In the genomic region with DNA sequence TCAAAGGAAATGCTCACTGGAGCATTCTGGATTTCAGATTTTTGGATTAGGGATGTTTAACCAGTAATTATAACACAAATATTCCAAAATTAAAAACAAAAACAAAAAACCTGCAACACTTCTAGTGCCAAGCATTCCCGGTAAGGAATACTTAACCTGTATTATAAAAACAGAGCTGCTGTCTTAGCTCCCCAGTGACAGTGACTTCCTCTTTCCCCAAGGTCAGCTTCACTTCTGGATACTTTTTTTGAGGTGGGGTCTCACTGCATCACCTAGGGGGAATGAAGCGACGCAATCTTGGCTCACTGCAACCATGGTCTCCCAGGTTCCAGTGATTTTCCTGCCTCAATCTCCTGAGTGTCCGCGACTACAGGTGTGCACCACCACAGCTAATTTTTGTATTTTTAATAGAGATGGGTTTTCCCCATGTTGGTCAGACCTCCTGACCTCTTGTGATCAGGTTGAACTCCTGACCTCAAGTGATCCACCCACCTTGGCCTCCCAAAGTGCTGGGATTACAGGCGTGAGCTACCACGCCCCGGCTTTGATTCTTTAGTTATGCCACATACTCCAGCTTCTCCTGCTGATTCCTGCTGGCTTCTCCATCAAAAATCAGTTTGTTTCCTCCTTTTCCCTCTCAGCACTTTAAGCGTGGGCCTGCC, we compare ENCODE assay signal across 18 cellular contexts. TPM values are rescaled to one million over a fixed set of nuclear protein-coding genes. Genes with fewer than 3 reads are reported as not detected.
DNase-seq lines count a peak whose midpoint lies in the region; ATAC-seq, FAIRE-seq and TF ChIP-seq lines count a peak whose summit lies in the region.
"Had no signal": no experiment of that assay in that cellular context is flagged by ENCODE, and none has a peak within 500 bp of the region (broad histone marks: within the 10 kb centered on the region; RNA-seq: fewer than 3 reads in every experiment).

No MANE protein-coding gene starts in this region.

- H3K27ac ChIP-seq in KMS-11 (no peak overlapping the region), K562 (ENCODE audit: extremely low read depth, low read depth, low read length) (no peak overlapping the region), trophoblast cell (ENCODE audit: low read depth, low read length) (no peak overlapping the region), left lung (no peak overlapping the region), ovary (no peak overlapping the region)
- H3K27ac ChIP-seq: adrenal gland, RWPE1, tibial nerve had no signal

- DNase-seq in activated CD4-positive, alpha-beta T cell treated with anti-CD3 and anti-CD28 coated beads, Interleukin-2, amount 10 ng/mL, durations not matched to agents 24 days and 14 days: no peak
- no peak for DNase-seq in activated CD4-positive, alpha-beta T cell treated with anti-CD3 and anti-CD28 coated beads for 1 hour
- DNase-seq in K562 (ENCODE audit: extremely low read depth in 1 of 4, low spot score in 3 of 4) (no peak), trophoblast cell (no peak), left lung (no peak), ovary (no peak), NCI-H524 (lab: John Stamatoyannopoulos, UW) (no peak)
- DNase-seq: adrenal gland; C1 segment of cervical spinal cord; caudate nucleus; effector CD4-positive, alpha-beta T cell; mammary epithelial cell had no signal

- peaks cover 77% of the 10 kb centered on the region for H3K36me3 Mint-ChIP-seq in activated CD4-positive, alpha-beta T cell treated with anti-CD3 and anti-CD28 coated beads, Interleukin-2, amount 10 ng/mL, durations not matched to agents 24 days and 14 days (ENCODE audit: low read depth)

- no peak overlapping the region for H2AK5ac ChIP-seq in trophoblast cell (ENCODE audit: low read length)

- no peak overlapping the region for H3K9ac ChIP-seq in KMS-11
- H3K9ac ChIP-seq in K562 (ENCODE audit: insufficient read depth in 1 of 2, low read depth in 2 of 2, low read length in 2 of 2): no peak overlapping the region
- no peak overlapping the region for H3K9ac ChIP-seq in trophoblast cell (ENCODE audit: low read length)

- POLR2A ChIA-PET in K562 (lab: Yijun Ruan, JAX): interaction anchor here (0.5 to 1.1 kb wide), 7 partner anchors 13 to 1139 kb away, joined by 3 read pairs; no protein-coding TSS in a partner anchor

- peaks cover 66% of the 10 kb centered on the region for H3K79me2 ChIP-seq in KMS-11 (ENCODE audit: insufficient read depth, low read depth)
- peaks cover 65% of the 10 kb centered on the region for H3K79me2 ChIP-seq in K562 (ENCODE audit: control insufficient read depth, insufficient read depth, low read length)
- H3K79me2 ChIP-seq in trophoblast cell (ENCODE audit: control insufficient read depth, insufficient read depth, low read length, poor library complexity): no peaks in the 10 kb centered on the region

- peaks cover 59% of the 10 kb centered on the region for H3K4me1 ChIP-seq in KMS-11 (ENCODE audit: low read depth, poor library complexity, severe bottlenecking)
- H3K4me1 ChIP-seq in K562 (replicated peaks in 1 of 2; ENCODE audit: control insufficient read depth in 2 of 2, insufficient read depth in 2 of 2, low read length in 2 of 2): no peaks in the 10 kb centered on the region
- peaks cover 0 to 2% of the 10 kb centered on the region in 2 experiments for H3K4me1 ChIP-seq in trophoblast cell (ENCODE audit: control insufficient read depth in 1 of 2, insufficient read depth in 2 of 2, low read length in 2 of 2)
- H3K4me1 ChIP-seq in left lung: peaks cover 3 to 8% of the 10 kb centered on the region in 2 donors
- peaks cover 2% of the 10 kb centered on the region for H3K4me1 ChIP-seq in ovary (ENCODE audit: insufficient read depth)

- H4K12ac ChIP-seq in trophoblast cell (ENCODE audit: low read depth, low read length): no peak overlapping the region

- H2BK120ac ChIP-seq in trophoblast cell (ENCODE audit: insufficient read depth, low read length, poor library complexity): no peak overlapping the region

- H2AFZ ChIP-seq in KMS-11 (ENCODE audit: low read depth) (no peak overlapping the region), K562 (ENCODE audit: low read depth, low read length) (no peak overlapping the region), trophoblast cell (ENCODE audit: insufficient read depth, low read length, poor library complexity) (no peak overlapping the region)

- intact Hi-C loops in activated CD4-positive, alpha-beta T cell treated with anti-CD3 and anti-CD28 coated beads, Interleukin-2, amount 10 ng/mL, durations not matched to agents 24 days and 14 days (cut with micrococcal nuclease): loop anchor here (2.0 kb wide), 1 partner anchor 14 kb away; no protein-coding TSS in a partner anchor
- intact Hi-C loops in K562 (cut with micrococcal nuclease): no loop called here
- intact Hi-C loops in left lung (cut with DNase I): no loop called here
- intact Hi-C loops in ovary (cut with DNase I): no loop called here

- no peak for TF ChIP-seq RAD21 in K562 (CRISPR knock-in tag; conservative IDR thresholded peaks at IDR 0.05 in 1 of 2, IDR thresholded peaks at IDR 0.05 in 1 of 2)

- H3K9me3 ChIP-seq in K562 (replicated peaks; ENCODE audit: control insufficient read depth, insufficient read depth, low read depth, low read length) (no peaks in the 10 kb centered on the region), trophoblast cell (ENCODE audit: insufficient read depth, low read depth, low read length) (no peaks in the 10 kb centered on the region), left lung (no peaks in the 10 kb centered on the region), ovary (no peaks in the 10 kb centered on the region)
- H3K9me3 ChIP-seq: adrenal gland, tibial nerve had no signal

- FAIRE-seq in K562 (lab: Jason Lieb, UNC): no peak
- FAIRE-seq: A204.1 had no signal

- no peak overlapping the region for H3K4me3 Mint-ChIP-seq in activated CD4-positive, alpha-beta T cell treated with anti-CD3 and anti-CD28 coated beads, Interleukin-2, amount 10 ng/mL, durations not matched to agents 24 days and 14 days

- no peak for TF ChIP-seq POLR2A in K562 (conservative IDR thresholded peaks at IDR 0.05)
- TF ChIP-seq POLR2A in ovary (IDR thresholded peaks at IDR 0.05): no peak

- H3K23ac ChIP-seq in trophoblast cell (ENCODE audit: low read length): no peak overlapping the region

- no TSS peak for BruUV-seq in K562 (replicated peaks; lab: Mats Ljungman, UMichigan)

- no peaks in the 10 kb centered on the region for H3K9me3 Mint-ChIP-seq in activated CD4-positive, alpha-beta T cell treated with anti-CD3 and anti-CD28 coated beads, Interleukin-2, amount 10 ng/mL, durations not matched to agents 24 days and 14 days

- H4K20me1 ChIP-seq in KMS-11 (ENCODE audit: insufficient read depth) (peaks cover 30% of the 10 kb centered on the region; the same call in 1 of the 2 replicates), K562 (replicated peaks; ENCODE audit: control insufficient read depth, insufficient read depth, low read length) (peaks cover 6% of the 10 kb centered on the region; the same call in 1 of the 2 replicates)

- no peak overlapping the region for H4K91ac ChIP-seq in trophoblast cell (ENCODE audit: low read depth, low read length)

- TF ChIP-seq EP300 in K562 (IDR thresholded peaks at IDR 0.05; ENCODE audit: low read length): no peak
- TF ChIP-seq EP300 in ovary (IDR thresholded peaks at IDR 0.05): no peak

- ATAC-seq in K562: no peak
- ATAC-seq in left lung: no peak

- H3K36me3 ChIP-seq in KMS-11 (ENCODE audit: insufficient read depth): no peaks in the 10 kb centered on the region
- H3K36me3 ChIP-seq in K562 (ENCODE audit: control insufficient read depth, insufficient read depth, low read length): peaks cover 97% of the 10 kb centered on the region
- H3K36me3 ChIP-seq in trophoblast cell (ENCODE audit: control insufficient read depth in 1 of 2, insufficient read depth in 2 of 2, low read length in 2 of 2): peaks cover 27 to 57% of the 10 kb centered on the region in 2 experiments
- peaks cover 0 to 98% of the 10 kb centered on the region in 2 donors for H3K36me3 ChIP-seq in left lung
- no peaks in the 10 kb centered on the region for H3K36me3 ChIP-seq in ovary

- H3K4me3 ChIP-seq in KMS-11 (IDR thresholded peaks at IDR 0.05; ENCODE audit: insufficient read depth, low read depth, low read length): no peak overlapping the region
- no peak overlapping the region for H3K4me3 ChIP-seq in K562
- H3K4me3 ChIP-seq in trophoblast cell (ENCODE audit: low read depth, low read length): no peak overlapping the region
- no peak overlapping the region for H3K4me3 ChIP-seq in left lung
- no peak overlapping the region for H3K4me3 ChIP-seq in ovary
- H3K4me3 ChIP-seq: adrenal gland, tibial nerve had no signal

- H2BK12ac ChIP-seq in trophoblast cell (ENCODE audit: low read length): no peak overlapping the region

- H3K27ac Mint-ChIP-seq in activated CD4-positive, alpha-beta T cell treated with anti-CD3 and anti-CD28 coated beads, Interleukin-2, amount 10 ng/mL, durations not matched to agents 24 days and 14 days: peak overlapping the region; percentile 71

- H3K79me1 ChIP-seq in trophoblast cell (ENCODE audit: low read length): no peaks in the 10 kb centered on the region

- H2BK5ac ChIP-seq in trophoblast cell (ENCODE audit: low read depth, low read length, poor library complexity): no peak overlapping the region

- CTCF ChIA-PET in K562 (lab: Yijun Ruan, JAX; ENCODE audit: low intra/inter-chr PET ratio): no interaction called here

- no peak overlapping the region for H3K18ac ChIP-seq in trophoblast cell (ENCODE audit: low read length)

- no peaks in the 10 kb centered on the region for H3K9me1 ChIP-seq in K562 (ENCODE audit: control insufficient read depth, insufficient read depth, low read length)

- peaks cover 39% of the 10 kb centered on the region for H3K4me1 Mint-ChIP-seq in activated CD4-positive, alpha-beta T cell treated with anti-CD3 and anti-CD28 coated beads, Interleukin-2, amount 10 ng/mL, durations not matched to agents 24 days and 14 days

- in situ Hi-C loops in K562 (cut with MboI): no loop called here

- H3K27me3 ChIP-seq in KMS-11 (ENCODE audit: insufficient read depth, low read depth) (no peaks in the 10 kb centered on the region), K562 (ENCODE audit: control insufficient read depth in 2 of 2, insufficient read depth in 2 of 2, low read length in 2 of 2) (no peaks in the 10 kb centered on the region), trophoblast cell (ENCODE audit: insufficient read depth, low read length) (no peaks in the 10 kb centered on the region), left lung (no peaks in the 10 kb centered on the region), ovary (no peaks in the 10 kb centered on the region)
- H3K27me3 ChIP-seq: adrenal gland, tibial nerve had no signal

- peak overlapping the region; percentile 45 for H3K4me2 ChIP-seq in KMS-11
- no peak overlapping the region for H3K4me2 ChIP-seq in K562 (ENCODE audit: insufficient read depth, low read length)
- H3K4me2 ChIP-seq in trophoblast cell (ENCODE audit: low read length): no peak overlapping the region

- no peak overlapping the region for H4K8ac ChIP-seq in trophoblast cell (ENCODE audit: low read depth, low read length)

- H3K27me3 Mint-ChIP-seq in activated CD4-positive, alpha-beta T cell treated with anti-CD3 and anti-CD28 coated beads, Interleukin-2, amount 10 ng/mL, durations not matched to agents 24 days and 14 days: no peaks in the 10 kb centered on the region

- TF ChIP-seq CTCF in KMS-11 (conservative IDR thresholded peaks at IDR 0.05; ENCODE audit: low read depth, low read length): no peak
- TF ChIP-seq CTCF in K562 (IDR thresholded peaks at IDR 0.05 in 2 of 3, conservative IDR thresholded peaks at IDR 0.05 in 1 of 3; ENCODE audit: insufficient read depth in 2 of 3, low read depth in 1 of 3, low read length in 3 of 3): no peak
- TF ChIP-seq CTCF in left lung (IDR thresholded peaks at IDR 0.05): no peak
- TF ChIP-seq CTCF in ovary (IDR thresholded peaks at IDR 0.05): no peak

- H3K4ac ChIP-seq in trophoblast cell (ENCODE audit: low read depth, low read length): peak overlapping the region; percentile 33

- 86% methylated on average over 9 of the region's 9 CpGs for WGBS in K562 (ENCODE audit: insufficient coverage, low coverage, missing lambda C conversion rate)
- WGBS in trophoblast cell (ENCODE audit: extremely low coverage, insufficient coverage, insufficient read length): no CpG with 5 or more reads among the region's 9 CpGs
- 89 to 93% (median 91%) methylated on average over 9 of the region's 9 CpGs for WGBS in ovary, 3 donors

- H3K14ac ChIP-seq in trophoblast cell (ENCODE audit: low read length): no peak overlapping the region

RNA-seq across cellular contexts. Expression of a gene that starts 15.9 kb away (rescaled TPM):
- 459 and 489 TPM in 2 replicates for total RNA-seq in activated CD4-positive, alpha-beta T cell treated with anti-CD3 and anti-CD28 coated beads, Interleukin-2, amount 10 ng/mL, durations not matched to agents 24 days and 14 days
- 91.4 and 203 TPM in 2 replicates for total RNA-seq in K562 (2011; cell fraction: chromatin; rRNA removed; ENCODE audit: low replicate concordance)
- 57.5 and 69.1 TPM in 2 replicates for total RNA-seq in K562 (2011; cell fraction: nucleolus; rRNA removed)
- total RNA-seq in K562 (2011; cell fraction: nucleoplasm; rRNA removed): 128 and 212 TPM in 2 replicates
- total RNA-seq in K562 (2014; rRNA removed) (153 and 181 TPM in 2 replicates), K562 (2014; rRNA removed; fragmentation: Illumina TruSeq; extraction: Trizol) (203 and 241 TPM in 2 replicates), K562 (2015; rRNA removed; fragmentation: Illumina TruSeq; extraction: Trizol) (182 and 195 TPM in 2 replicates), K562 (2021) (178 and 197 TPM in 2 replicates), left lung (100 to 1,000 TPM in 1 of 2 donors, 10 to 100 TPM in 1; 86.8 to 104 TPM), ovary (100 to 1,000 TPM; 102 to 143 (median 126) TPM)
- polyA plus RNA-seq in K562 (2011; rRNA removed) (223 and 280 TPM in 2 replicates), K562 (2014; fragmentation: Illumina TruSeq; extraction: Trizol) (247 and 286 TPM in 2 replicates), K562 (2014; fragmentation: Nextera tagmentation; extraction: Ambion mirVana) (10 to 100 TPM; 67.4 to 76.3 TPM), K562 (2014; rRNA removed) (184 and 189 TPM in 2 replicates), ovary (100 to 1,000 TPM in 1 of 2 donors, 10 to 100 TPM in 1; 94.4 to 158 TPM)
- 55.3 and 113 TPM in 2 replicates for polyA plus RNA-seq in K562 (2011; cell fraction: cytosol; rRNA removed)
- 73.0 and 117 TPM in 2 replicates for polyA plus RNA-seq in K562 (2011; cell fraction: nucleus; rRNA removed)
- 169 and 223 TPM in 2 replicates for polyA plus RNA-seq in K562 (2012)
- polyA minus RNA-seq in K562 (2011; rRNA and poly(A)+ RNA removed): 168 and 213 TPM in 2 replicates
- polyA minus RNA-seq in K562 (2011; cell fraction: cytosol; rRNA and poly(A)+ RNA removed): 76.7 and 92.6 TPM in 2 replicates
- polyA minus RNA-seq in K562 (2011; cell fraction: nucleus; rRNA and poly(A)+ RNA removed): 44.8 and 82.3 TPM in 2 replicates
- polyA plus RNA-seq in trophoblast cell (2013): 119 and 124 TPM in 2 replicates

RNA-seq across cellular contexts. Expression of a gene that starts 37.9 kb away (rescaled TPM):
- total RNA-seq in activated CD4-positive, alpha-beta T cell treated with anti-CD3 and anti-CD28 coated beads, Interleukin-2, amount 10 ng/mL, durations not matched to agents 24 days and 14 days: 17.9 and 18.0 TPM in 2 replicates
- 0.93 and 3.1 TPM in 2 replicates for total RNA-seq in K562 (2011; cell fraction: chromatin; rRNA removed; ENCODE audit: low replicate concordance)
- 0.92 and 1.3 TPM in 2 replicates for total RNA-seq in K562 (2011; cell fraction: nucleolus; rRNA removed)
- 1.0 and 1.2 TPM in 2 replicates for total RNA-seq in K562 (2011; cell fraction: nucleoplasm; rRNA removed)
- total RNA-seq in K562 (2014; rRNA removed): 0.50 and 1.4 TPM in 2 replicates
- 0.61 and 0.91 TPM in 2 replicates for total RNA-seq in K562 (2014; rRNA removed; fragmentation: Illumina TruSeq; extraction: Trizol)
- total RNA-seq in K562 (2015; rRNA removed; fragmentation: Illumina TruSeq; extraction: Trizol): 1.0 and 1.6 TPM in 2 replicates
- 0.87 and 1.4 TPM in 2 replicates for total RNA-seq in K562 (2021)
- 0.25 and 4.6 TPM in 2 replicates for polyA plus RNA-seq in K562 (2011; rRNA removed)
- polyA plus RNA-seq in K562 (2011; cell fraction: cytosol; rRNA removed): 0.55 and 3.7 TPM in 2 replicates
- 0.54 and 2.5 TPM in 2 replicates for polyA plus RNA-seq in K562 (2011; cell fraction: nucleus; rRNA removed)
- 2.4 and 6.2 TPM in 2 replicates for polyA plus RNA-seq in K562 (2012)
- 1.4 and 1.8 TPM in 2 replicates for polyA plus RNA-seq in K562 (2014; fragmentation: Illumina TruSeq; extraction: Trizol)
- under 1 TPM; 0.21 to 0.24 TPM for polyA plus RNA-seq in K562 (2014; fragmentation: Nextera tagmentation; extraction: Ambion mirVana)
- polyA plus RNA-seq in K562 (2014; rRNA removed): 0.74 and 0.90 TPM in 2 replicates
- polyA minus RNA-seq in K562 (2011; rRNA and poly(A)+ RNA removed): 0.42 and 2.5 TPM in 2 replicates
- 1.2 TPM in 1 of 2 replicates, not detected in the other for polyA minus RNA-seq in K562 (2011; cell fraction: cytosol; rRNA and poly(A)+ RNA removed)
- 0.27 and 0.89 TPM in 2 replicates for polyA minus RNA-seq in K562 (2011; cell fraction: nucleus; rRNA and poly(A)+ RNA removed)
- polyA plus RNA-seq in trophoblast cell (2013): 0.99 and 1.2 TPM in 2 replicates
- total RNA-seq in left lung: 10 to 100 TPM; 10.7 to 12.4 TPM
- total RNA-seq in ovary: 10 to 100 TPM in 5 of 7 donors, 1 to 10 TPM in 2; 6.4 to 14.5 (median 10.5) TPM
- 10 to 100 TPM; 14.6 to 19.4 TPM for polyA plus RNA-seq in ovary
- total RNA-seq: HT-29 had no signal
- polyA plus RNA-seq: mammary epithelial cell, neural cell had no signal
